In genomic region chr3:114878119-114878839, GRCh38 we compare ENCODE assay signal across 12 cellular contexts.
A peak's percentile ranks its signal among the peaks of the same experiment; 100 is the strongest.
DNase-seq lines count a peak whose midpoint lies in the region; ATAC-seq, FAIRE-seq and TF ChIP-seq lines count a peak whose summit lies in the region.
"Had no signal": no experiment of that assay in that cellular context is flagged by ENCODE, and none has a peak within 500 bp of the region (broad histone marks: within the 10 kb centered on the region; RNA-seq: fewer than 3 reads in every experiment).

No MANE protein-coding gene starts in this region.

- H3K36me3 ChIP-seq in HUES64 (ENCODE audit: insufficient read depth, low read length) (no peaks in the 10 kb centered on the region), left lung (no peaks in the 10 kb centered on the region)

- peak; percentile 54 for DNase-seq in Daoy (ENCODE audit: low read depth)
- peak; percentile 18 for DNase-seq in astrocyte of the hippocampus (ENCODE audit: low read depth, low spot score)
- DNase-seq in left lung, result no peak
- DNase-seq in GM12891 (ENCODE audit: insufficient read length, low spot score), result no peak
- no peak for DNase-seq in activated gamma-delta T cell treated with Interleukin-2 at 50 U/mL for 16 hours
- DNase-seq: effector memory CD8-positive, alpha-beta T cell; Karpas-422; naive B cell; OCI-M1 had no signal

- intact Hi-C loops in left lung (cut with DNase I), result no loop called here

- H3K27me3 ChIP-seq in HUES64 (ENCODE audit: insufficient read depth, low read length), result no peaks in the 10 kb centered on the region
- H3K27me3 ChIP-seq in left lung, result no peaks in the 10 kb centered on the region

- no peak for TF ChIP-seq CTCF in left lung (IDR thresholded peaks at IDR 0.05)

- H3K9me3 ChIP-seq in HUES64 (ENCODE audit: insufficient read depth, low read depth, low read length) (no peaks in the 10 kb centered on the region), left lung (no peaks in the 10 kb centered on the region)

- no peak overlapping the region for H3K9ac ChIP-seq in HUES64 (ENCODE audit: low read depth, low read length)

- H3K27ac ChIP-seq in HUES64 (ENCODE audit: low read depth, low read length), result peak overlapping the region; percentile 6
- H3K27ac ChIP-seq in left lung, result no peak overlapping the region

- peaks cover 20% of the 10 kb centered on the region for H3K4me1 ChIP-seq in HUES64 (ENCODE audit: insufficient read depth, low read length)
- peaks cover 12 to 16% of the 10 kb centered on the region in 2 donors for H3K4me1 ChIP-seq in left lung

- H3K4me3 ChIP-seq in HUES64 (ENCODE audit: low read length) (no peak overlapping the region; the same call in 1 of the 2 replicates), left lung (no peak overlapping the region)

- WGBS in HUES64, result 68% methylated on average over 5 of the region's 5 CpGs

- TF ChIP-seq POLR2A in GM12891 (IDR thresholded peaks at IDR 0.05; ENCODE audit: low read depth, low read length), result no peak

- ATAC-seq in left lung (peak; percentile 31), GM19467 (IDR thresholded peaks at IDR 0.05; ENCODE audit: unreplicated experiment) (no peak), GM21576 (IDR thresholded peaks at IDR 0.05; ENCODE audit: unreplicated experiment) (no peak)
- ATAC-seq: effector memory CD8-positive, alpha-beta T cell had no signal

- no peak for FAIRE-seq in GM12891 (lab: Jason Lieb, UNC)

TF ChIP-seq in GM12891, 5 proteins besides CTCF, POLR2A, EP300 and RAD21:
- TF ChIP-seq TAF1 (IDR thresholded peaks at IDR 0.05; ENCODE audit: low read depth, low read length) (no peak), SPI1 (IDR thresholded peaks at IDR 0.05; ENCODE audit: low read depth, low read length) (no peak)
TF ChIP-seq in GM12891: peak in this region for 0.

Comparison
In these comparisons a context has a peak if more than half of its experiments do, and no peak if none do; other contexts are left out.
1. DNase-seq: peak in Daoy (single experiment) and astrocyte of the hippocampus (single experiment); none in left lung (0 of 2), GM12891 (single experiment) and activated gamma-delta T cell treated with Interleukin-2 at 50 U/mL for 16 hours (single experiment).